ENCODE assay signal across 1 cellular context in the genomic region with DNA sequence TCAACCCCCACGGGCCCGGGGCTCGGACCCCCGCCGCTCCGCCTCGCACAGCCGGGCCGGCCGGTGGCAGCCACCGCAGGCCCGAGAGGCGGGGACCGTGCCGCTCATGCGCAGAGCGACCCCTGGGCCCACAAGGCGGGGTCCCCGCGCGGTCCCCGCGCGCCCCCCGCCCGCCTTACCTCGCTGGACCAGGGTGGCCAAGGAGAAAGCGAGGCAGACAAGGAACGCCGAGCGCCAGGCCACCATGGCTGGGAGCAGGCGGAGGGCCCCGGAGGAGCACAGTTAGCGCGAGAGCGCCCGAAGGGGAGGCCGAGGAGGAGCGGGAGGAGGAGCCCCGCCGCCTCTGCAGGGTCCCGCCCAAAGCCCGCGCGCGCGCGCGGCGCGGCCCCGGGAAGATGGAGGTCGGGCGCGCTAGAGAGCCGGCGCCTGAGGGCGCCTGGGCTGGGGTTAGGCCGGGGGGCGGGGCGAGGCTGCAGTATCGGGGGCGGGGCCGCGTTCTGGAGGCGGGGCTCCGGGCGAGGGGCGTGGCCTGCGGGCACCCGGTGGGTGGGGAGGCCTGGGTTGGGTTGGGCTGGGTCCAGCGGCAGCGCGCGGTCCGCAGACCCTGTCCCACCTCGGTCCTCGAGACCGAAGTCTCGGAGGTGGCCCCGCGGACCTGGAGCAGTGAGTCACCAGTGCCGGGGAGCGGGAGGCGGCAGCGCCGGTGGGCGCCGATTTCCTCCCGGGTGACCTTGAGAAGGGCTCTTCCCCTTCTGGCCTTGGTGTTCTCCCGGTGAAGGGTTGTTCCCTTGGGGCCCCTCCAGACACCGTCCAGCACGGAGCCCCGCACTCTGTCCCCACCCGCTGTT.
TF ChIP-seq lines count a peak whose summit lies in the region.

A gene with protein sequence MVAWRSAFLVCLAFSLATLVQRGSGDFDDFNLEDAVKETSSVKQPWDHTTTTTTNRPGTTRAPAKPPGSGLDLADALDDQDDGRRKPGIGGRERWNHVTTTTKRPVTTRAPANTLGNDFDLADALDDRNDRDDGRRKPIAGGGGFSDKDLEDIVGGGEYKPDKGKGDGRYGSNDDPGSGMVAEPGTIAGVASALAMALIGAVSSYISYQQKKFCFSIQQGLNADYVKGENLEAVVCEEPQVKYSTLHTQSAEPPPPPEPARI (minus strand): TSS at position 326 of the 848 bp plus-strand sequence. CDS start 80 bp downstream, at position 246.

TF ChIP-seq in HEK293, 187 proteins besides CTCF, POLR2A, EP300 and RAD21 (continued from another document and continues in another):
- TF ChIP-seq, protein P1, sequence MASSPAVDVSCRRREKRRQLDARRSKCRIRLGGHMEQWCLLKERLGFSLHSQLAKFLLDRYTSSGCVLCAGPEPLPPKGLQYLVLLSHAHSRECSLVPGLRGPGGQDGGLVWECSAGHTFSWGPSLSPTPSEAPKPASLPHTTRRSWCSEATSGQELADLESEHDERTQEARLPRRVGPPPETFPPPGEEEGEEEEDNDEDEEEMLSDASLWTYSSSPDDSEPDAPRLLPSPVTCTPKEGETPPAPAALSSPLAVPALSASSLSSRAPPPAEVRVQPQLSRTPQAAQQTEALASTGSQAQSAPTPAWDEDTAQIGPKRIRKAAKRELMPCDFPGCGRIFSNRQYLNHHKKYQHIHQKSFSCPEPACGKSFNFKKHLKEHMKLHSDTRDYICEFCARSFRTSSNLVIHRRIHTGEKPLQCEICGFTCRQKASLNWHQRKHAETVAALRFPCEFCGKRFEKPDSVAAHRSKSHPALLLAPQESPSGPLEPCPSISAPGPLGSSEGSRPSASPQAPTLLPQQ (tag by site-specific recombination; IDR thresholded peaks at IDR 0.05), result peak; percentile 67; the same call in 1 of the 2 replicates
- TF ChIP-seq ZNF350 (tag by site-specific recombination; IDR thresholded peaks at IDR 0.05) (no peak), SCRT2 (tag by site-specific recombination; IDR thresholded peaks at IDR 0.05) (no peak), ZNF10 (tag by site-specific recombination; IDR thresholded peaks at IDR 0.05) (no peak), ZBTB17 (tag by site-specific recombination; IDR thresholded peaks at IDR 0.05) (no peak), ZNF624 (tag by site-specific recombination; IDR thresholded peaks at IDR 0.05) (no peak), ZNF23 (tag by site-specific recombination; IDR thresholded peaks at IDR 0.05; ENCODE audit: borderline replicate concordance) (no peak), ZNF549 (tag by site-specific recombination; IDR thresholded peaks at IDR 0.05) (no peak), FEZF1 (tag by site-specific recombination; IDR thresholded peaks at IDR 0.05) (no peak), ZNF514 (tag by site-specific recombination; IDR thresholded peaks at IDR 0.05) (no peak), ZNF140 (tag by site-specific recombination; IDR thresholded peaks at IDR 0.05) (no peak), ZNF843 (tag by site-specific recombination; IDR thresholded peaks at IDR 0.05) (no peak), ZSCAN23 (tag by site-specific recombination; IDR thresholded peaks at IDR 0.05) (no peak), SALL2 (tag by site-specific recombination; IDR thresholded peaks at IDR 0.05; ENCODE audit: borderline replicate concordance) (no peak), KLF9 (tag by site-specific recombination; IDR thresholded peaks at IDR 0.05; ENCODE audit: low read depth) (peak; percentile 59), ZNF701 (tag by site-specific recombination; IDR thresholded peaks at IDR 0.05) (no peak), ZNF416 (tag by site-specific recombination; IDR thresholded peaks at IDR 0.05) (no peak), ZNF510 (tag by site-specific recombination; IDR thresholded peaks at IDR 0.05; ENCODE audit: insufficient replicate concordance) (no peak), ZNF248 (tag by site-specific recombination; IDR thresholded peaks at IDR 0.05) (no peak), ZNF571 (tag by site-specific recombination; IDR thresholded peaks at IDR 0.05) (no peak), YY1 (tag by site-specific recombination; IDR thresholded peaks at IDR 0.05) (0 out of 2 replicates have a peak, but pooled peaks have one; percentile 48), ZBTB20 (tag by site-specific recombination; IDR thresholded peaks at IDR 0.05) (peak; percentile 54; the same call in 1 of the 2 replicates), KLF16 (tag by site-specific recombination; IDR thresholded peaks at IDR 0.05) (no peak), ZNF626 (tag by site-specific recombination; IDR thresholded peaks at IDR 0.05) (no peak), ZNF311 (tag by site-specific recombination; IDR thresholded peaks at IDR 0.05; ENCODE audit: borderline replicate concordance) (no peak), ZNF670 (tag by site-specific recombination; IDR thresholded peaks at IDR 0.05; ENCODE audit: low read depth) (no peak), ZNF239 (tag by site-specific recombination; IDR thresholded peaks at IDR 0.05) (no peak), ZBTB7A (tag by site-specific recombination; IDR thresholded peaks at IDR 0.05; ENCODE audit: low read depth) (no peak), ZFP41 (tag by site-specific recombination; IDR thresholded peaks at IDR 0.05; ENCODE audit: borderline replicate concordance) (no peak), ZNF423 (tag by site-specific recombination; IDR thresholded peaks at IDR 0.05) (peak; percentile 41; the same call in 1 of the 2 replicates), ZNF473 (tag by site-specific recombination; IDR thresholded peaks at IDR 0.05) (no peak), ZNF121 (tag by site-specific recombination; IDR thresholded peaks at IDR 0.05) (no peak), ZNF132 (tag by site-specific recombination; IDR thresholded peaks at IDR 0.05; ENCODE audit: borderline replicate concordance) (no peak)
- TF ChIP-seq, protein P2, sequence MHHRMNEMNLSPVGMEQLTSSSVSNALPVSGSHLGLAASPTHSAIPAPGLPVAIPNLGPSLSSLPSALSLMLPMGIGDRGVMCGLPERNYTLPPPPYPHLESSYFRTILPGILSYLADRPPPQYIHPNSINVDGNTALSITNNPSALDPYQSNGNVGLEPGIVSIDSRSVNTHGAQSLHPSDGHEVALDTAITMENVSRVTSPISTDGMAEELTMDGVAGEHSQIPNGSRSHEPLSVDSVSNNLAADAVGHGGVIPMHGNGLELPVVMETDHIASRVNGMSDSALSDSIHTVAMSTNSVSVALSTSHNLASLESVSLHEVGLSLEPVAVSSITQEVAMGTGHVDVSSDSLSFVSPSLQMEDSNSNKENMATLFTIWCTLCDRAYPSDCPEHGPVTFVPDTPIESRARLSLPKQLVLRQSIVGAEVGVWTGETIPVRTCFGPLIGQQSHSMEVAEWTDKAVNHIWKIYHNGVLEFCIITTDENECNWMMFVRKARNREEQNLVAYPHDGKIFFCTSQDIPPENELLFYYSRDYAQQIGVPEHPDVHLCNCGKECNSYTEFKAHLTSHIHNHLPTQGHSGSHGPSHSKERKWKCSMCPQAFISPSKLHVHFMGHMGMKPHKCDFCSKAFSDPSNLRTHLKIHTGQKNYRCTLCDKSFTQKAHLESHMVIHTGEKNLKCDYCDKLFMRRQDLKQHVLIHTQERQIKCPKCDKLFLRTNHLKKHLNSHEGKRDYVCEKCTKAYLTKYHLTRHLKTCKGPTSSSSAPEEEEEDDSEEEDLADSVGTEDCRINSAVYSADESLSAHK (tag by site-specific recombination; IDR thresholded peaks at IDR 0.05), result no peak
- TF ChIP-seq, protein P3, sequence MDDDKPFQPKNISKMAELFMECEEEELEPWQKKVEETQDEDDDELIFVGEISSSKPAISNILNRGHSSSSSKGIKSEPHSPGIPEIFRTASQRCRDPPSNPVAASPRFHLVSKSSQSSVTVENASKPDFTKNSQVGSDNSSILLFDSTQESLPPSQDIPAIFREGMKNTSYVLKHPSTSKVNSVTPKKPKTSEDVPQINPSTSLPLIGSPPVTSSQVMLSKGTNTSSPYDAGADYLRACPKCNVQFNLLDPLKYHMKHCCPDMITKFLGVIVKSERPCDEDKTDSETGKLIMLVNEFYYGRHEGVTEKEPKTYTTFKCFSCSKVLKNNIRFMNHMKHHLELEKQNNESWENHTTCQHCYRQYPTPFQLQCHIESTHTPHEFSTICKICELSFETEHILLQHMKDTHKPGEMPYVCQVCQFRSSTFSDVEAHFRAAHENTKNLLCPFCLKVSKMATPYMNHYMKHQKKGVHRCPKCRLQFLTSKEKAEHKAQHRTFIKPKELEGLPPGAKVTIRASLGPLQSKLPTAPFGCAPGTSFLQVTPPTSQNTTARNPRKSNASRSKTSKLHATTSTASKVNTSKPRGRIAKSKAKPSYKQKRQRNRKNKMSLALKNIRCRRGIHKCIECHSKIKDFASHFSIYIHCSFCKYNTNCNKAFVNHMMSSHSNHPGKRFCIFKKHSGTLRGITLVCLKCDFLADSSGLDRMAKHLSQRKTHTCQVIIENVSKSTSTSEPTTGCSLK (tag by site-specific recombination; IDR thresholded peaks at IDR 0.05), result no peak
- TF ChIP-seq, protein P4, sequence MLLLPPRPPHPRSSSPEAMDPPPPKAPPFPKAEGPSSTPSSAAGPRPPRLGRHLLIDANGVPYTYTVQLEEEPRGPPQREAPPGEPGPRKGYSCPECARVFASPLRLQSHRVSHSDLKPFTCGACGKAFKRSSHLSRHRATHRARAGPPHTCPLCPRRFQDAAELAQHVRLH (tag by site-specific recombination; IDR thresholded peaks at IDR 0.05), result no peak
- TF ChIP-seq, protein P5, sequence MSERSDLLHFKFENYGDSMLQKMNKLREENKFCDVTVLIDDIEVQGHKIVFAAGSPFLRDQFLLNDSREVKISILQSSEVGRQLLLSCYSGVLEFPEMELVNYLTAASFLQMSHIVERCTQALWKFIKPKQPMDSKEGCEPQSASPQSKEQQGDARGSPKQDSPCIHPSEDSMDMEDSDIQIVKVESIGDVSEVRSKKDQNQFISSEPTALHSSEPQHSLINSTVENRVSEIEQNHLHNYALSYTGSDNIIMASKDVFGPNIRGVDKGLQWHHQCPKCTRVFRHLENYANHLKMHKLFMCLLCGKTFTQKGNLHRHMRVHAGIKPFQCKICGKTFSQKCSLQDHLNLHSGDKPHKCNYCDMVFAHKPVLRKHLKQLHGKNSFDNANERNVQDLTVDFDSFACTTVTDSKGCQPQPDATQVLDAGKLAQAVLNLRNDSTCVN (tag by site-specific recombination; optimal IDR thresholded peaks at IDR 0.05), result peak; percentile 93
- TF ChIP-seq, protein P6, sequence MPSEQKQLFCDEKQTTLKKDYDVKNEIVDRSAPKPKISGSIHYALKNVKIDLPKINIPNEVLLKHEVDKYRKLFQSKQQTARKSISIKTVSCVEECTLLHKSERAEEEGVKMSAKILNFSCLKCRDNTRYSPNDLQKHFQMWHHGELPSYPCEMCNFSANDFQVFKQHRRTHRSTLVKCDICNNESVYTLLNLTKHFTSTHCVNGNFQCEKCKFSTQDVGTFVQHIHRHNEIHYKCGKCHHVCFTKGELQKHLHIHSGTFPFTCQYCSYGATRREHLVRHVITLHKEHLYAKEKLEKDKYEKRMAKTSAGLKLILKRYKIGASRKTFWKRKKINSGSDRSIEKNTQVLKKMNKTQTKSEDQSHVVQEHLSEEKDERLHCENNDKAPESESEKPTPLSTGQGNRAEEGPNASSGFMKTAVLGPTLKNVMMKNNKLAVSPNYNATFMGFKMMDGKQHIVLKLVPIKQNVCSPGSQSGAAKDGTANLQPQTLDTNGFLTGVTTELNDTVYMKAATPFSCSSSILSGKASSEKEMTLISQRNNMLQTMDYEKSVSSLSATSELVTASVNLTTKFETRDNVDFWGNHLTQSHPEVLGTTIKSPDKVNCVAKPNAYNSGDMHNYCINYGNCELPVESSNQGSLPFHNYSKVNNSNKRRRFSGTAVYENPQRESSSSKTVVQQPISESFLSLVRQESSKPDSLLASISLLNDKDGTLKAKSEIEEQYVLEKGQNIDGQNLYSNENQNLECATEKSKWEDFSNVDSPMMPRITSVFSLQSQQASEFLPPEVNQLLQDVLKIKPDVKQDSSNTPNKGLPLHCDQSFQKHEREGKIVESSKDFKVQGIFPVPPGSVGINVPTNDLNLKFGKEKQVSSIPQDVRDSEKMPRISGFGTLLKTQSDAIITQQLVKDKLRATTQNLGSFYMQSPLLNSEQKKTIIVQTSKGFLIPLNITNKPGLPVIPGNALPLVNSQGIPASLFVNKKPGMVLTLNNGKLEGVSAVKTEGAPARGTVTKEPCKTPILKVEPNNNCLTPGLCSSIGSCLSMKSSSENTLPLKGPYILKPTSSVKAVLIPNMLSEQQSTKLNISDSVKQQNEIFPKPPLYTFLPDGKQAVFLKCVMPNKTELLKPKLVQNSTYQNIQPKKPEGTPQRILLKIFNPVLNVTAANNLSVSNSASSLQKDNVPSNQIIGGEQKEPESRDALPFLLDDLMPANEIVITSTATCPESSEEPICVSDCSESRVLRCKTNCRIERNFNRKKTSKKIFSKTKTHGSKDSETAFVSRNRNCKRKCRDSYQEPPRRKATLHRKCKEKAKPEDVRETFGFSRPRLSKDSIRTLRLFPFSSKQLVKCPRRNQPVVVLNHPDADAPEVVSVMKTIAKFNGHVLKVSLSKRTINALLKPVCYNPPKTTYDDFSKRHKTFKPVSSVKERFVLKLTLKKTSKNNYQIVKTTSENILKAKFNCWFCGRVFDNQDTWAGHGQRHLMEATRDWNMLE (tag by site-specific recombination; conservative IDR thresholded peaks at IDR 0.05; ENCODE audit: low read depth), result no peak
- TF ChIP-seq, protein P7, sequence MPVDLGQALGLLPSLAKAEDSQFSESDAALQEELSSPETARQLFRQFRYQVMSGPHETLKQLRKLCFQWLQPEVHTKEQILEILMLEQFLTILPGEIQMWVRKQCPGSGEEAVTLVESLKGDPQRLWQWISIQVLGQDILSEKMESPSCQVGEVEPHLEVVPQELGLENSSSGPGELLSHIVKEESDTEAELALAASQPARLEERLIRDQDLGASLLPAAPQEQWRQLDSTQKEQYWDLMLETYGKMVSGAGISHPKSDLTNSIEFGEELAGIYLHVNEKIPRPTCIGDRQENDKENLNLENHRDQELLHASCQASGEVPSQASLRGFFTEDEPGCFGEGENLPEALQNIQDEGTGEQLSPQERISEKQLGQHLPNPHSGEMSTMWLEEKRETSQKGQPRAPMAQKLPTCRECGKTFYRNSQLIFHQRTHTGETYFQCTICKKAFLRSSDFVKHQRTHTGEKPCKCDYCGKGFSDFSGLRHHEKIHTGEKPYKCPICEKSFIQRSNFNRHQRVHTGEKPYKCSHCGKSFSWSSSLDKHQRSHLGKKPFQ (tag by site-specific recombination; IDR thresholded peaks at IDR 0.05), result no peak
- TF ChIP-seq, protein P8, sequence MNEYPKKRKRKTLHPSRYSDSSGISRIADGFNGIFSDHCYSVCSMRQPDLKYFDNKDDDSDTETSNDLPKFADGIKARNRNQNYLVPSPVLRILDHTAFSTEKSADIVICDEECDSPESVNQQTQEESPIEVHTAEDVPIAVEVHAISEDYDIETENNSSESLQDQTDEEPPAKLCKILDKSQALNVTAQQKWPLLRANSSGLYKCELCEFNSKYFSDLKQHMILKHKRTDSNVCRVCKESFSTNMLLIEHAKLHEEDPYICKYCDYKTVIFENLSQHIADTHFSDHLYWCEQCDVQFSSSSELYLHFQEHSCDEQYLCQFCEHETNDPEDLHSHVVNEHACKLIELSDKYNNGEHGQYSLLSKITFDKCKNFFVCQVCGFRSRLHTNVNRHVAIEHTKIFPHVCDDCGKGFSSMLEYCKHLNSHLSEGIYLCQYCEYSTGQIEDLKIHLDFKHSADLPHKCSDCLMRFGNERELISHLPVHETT (tag by site-specific recombination; IDR thresholded peaks at IDR 0.05), result no peak
